ENCODE assay signal across 25 cellular contexts in the genomic region with DNA sequence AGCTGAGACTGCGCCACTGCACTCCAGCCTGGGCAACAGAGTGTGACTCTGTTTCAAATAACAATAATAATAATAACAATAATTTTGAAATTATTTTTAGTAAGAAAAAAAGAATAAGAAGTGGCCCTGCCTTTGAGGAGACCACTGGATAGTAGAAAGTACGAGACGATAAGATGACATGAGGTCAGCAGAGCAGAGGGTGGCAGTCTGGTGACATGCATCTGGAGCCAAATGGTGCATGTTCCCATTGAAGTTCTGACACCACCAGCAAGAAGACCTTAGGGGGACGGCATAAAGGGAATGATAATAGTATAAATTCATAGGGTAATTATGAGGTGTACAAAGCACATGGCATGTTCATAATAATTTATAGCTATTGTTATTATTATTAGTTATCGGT.
A peak's percentile ranks its signal among the peaks of the same experiment; 100 is the strongest.
DNase-seq lines count a peak whose midpoint lies in the region; ATAC-seq, FAIRE-seq and TF ChIP-seq lines count a peak whose summit lies in the region.
"Had no signal": no experiment of that assay in that cellular context is flagged by ENCODE, and none has a peak within 500 bp of the region (broad histone marks: within the 10 kb centered on the region; RNA-seq: fewer than 3 reads in every experiment).

No MANE protein-coding gene starts in this region.

- TF ChIP-seq RAD21 in Ishikawa (IDR thresholded peaks at IDR 0.05; ENCODE audit: low read depth) (peak; percentile 21; the same call in 1 of the 2 replicates), H1 (IDR thresholded peaks at IDR 0.05 in 1 of 2, conservative IDR thresholded peaks at IDR 0.05 in 1 of 2; ENCODE audit: low read depth in 2 of 2, low read length in 2 of 2) (peak; percentile 4 to 26; a peak in 1 of 4 replicates)

- no peak overlapping the region for H4K5ac ChIP-seq in H1 (ENCODE audit: insufficient read length, low read depth, low read length)

- no peak overlapping the region for H3K56ac ChIP-seq in H1 (replicated peaks; ENCODE audit: insufficient read length, low read depth, low read length)

- no peaks in the 10 kb centered on the region for H3K27me3 ChIP-seq in OCI-LY3 (ENCODE audit: low read depth, low read length)
- H3K27me3 ChIP-seq in H1 (replicated peaks in 1 of 4; ENCODE audit: control insufficient read depth in 3 of 4, extremely low read depth in 1 of 4, insufficient read depth in 3 of 4, low read length in 3 of 4): no peaks in the 10 kb centered on the region
- H3K27me3 ChIP-seq: BE2C; BLaER1 treated with 17β-estradiol and CSF1 and Interleukin-3, amounts not matched to agents 10 nM and 100 nM had no signal

- H2BK20ac ChIP-seq in H1 (ENCODE audit: low read length): no peak overlapping the region

- no peak overlapping the region for H3K4ac ChIP-seq in H1 (replicated peaks; ENCODE audit: insufficient read length, low read depth, low read length)

- no peaks in the 10 kb centered on the region for H3K27me3 Mint-ChIP-seq in type B pancreatic cell
- H3K27me3 Mint-ChIP-seq: CD4-positive, alpha-beta T cell had no signal

- H2AFZ ChIP-seq in OCI-LY3 (ENCODE audit: low read depth, low read length) (no peak overlapping the region), H1 (ENCODE audit: low read length) (no peak overlapping the region)
- H2AFZ ChIP-seq: GM23248 had no signal

- no peaks in the 10 kb centered on the region for H3K9me3 Mint-ChIP-seq in type B pancreatic cell
- H3K9me3 Mint-ChIP-seq: CD4-positive, alpha-beta T cell; CD8-positive, alpha-beta memory T cell had no signal

- H4K91ac ChIP-seq in H1 (replicated peaks; ENCODE audit: insufficient read length, low read length): no peak overlapping the region

- H3K23ac ChIP-seq in H1 (ENCODE audit: insufficient read length): no peak overlapping the region

- H3K9ac ChIP-seq in OCI-LY3 (ENCODE audit: low read length) (no peak overlapping the region), H1 (replicated peaks in 1 of 4; ENCODE audit: extremely low read depth in 1 of 4, low read depth in 3 of 4, low read length in 3 of 4) (no peak overlapping the region)
- H3K9ac ChIP-seq: BLaER1 treated with 17β-estradiol and CSF1 and Interleukin-3, amounts not matched to agents 10 nM and 100 nM; GM23248 had no signal

- H3K79me1 ChIP-seq in H1 (ENCODE audit: low read depth, low read length): no peaks in the 10 kb centered on the region

- H3K36me3 Mint-ChIP-seq in type B pancreatic cell: peaks cover 3% of the 10 kb centered on the region
- H3K36me3 Mint-ChIP-seq: CD14-positive monocyte; CD8-positive, alpha-beta memory T cell had no signal

- no peaks in the 10 kb centered on the region for H3K36me3 ChIP-seq in OCI-LY3 (replicated peaks; ENCODE audit: low read depth, low read length)
- no peaks in the 10 kb centered on the region for H3K36me3 ChIP-seq in H1 (ENCODE audit: control insufficient read depth in 2 of 4, insufficient read depth in 4 of 4, low read length in 3 of 4)
- H3K36me3 ChIP-seq: BE2C had no signal

- CTCF ChIA-PET in H1 (lab: Charles Lee; ENCODE audit: partially characterized antibody): no interaction called here

- H3K14ac ChIP-seq in H1 (ENCODE audit: insufficient read length): no peak overlapping the region

- no peak overlapping the region for H3K4me3 ChIP-seq in OCI-LY3 (ENCODE audit: low read length)
- H3K4me3 ChIP-seq in H1 (ENCODE audit: extremely low read depth in 1 of 4, insufficient read depth in 2 of 4, low read depth in 3 of 4, low read length in 4 of 4): no peak overlapping the region
- H3K4me3 ChIP-seq: A549; BLaER1 treated with 17β-estradiol and CSF1 and Interleukin-3, amounts not matched to agents 10 nM and 100 nM; GM12878; GM23248 had no signal

- no peaks in the 10 kb centered on the region; the same call in 1 of the 2 replicates for H3K23me2 ChIP-seq in H1 (ENCODE audit: low read depth, low read length)

- H3K27ac ChIP-seq in OCI-LY3 (ENCODE audit: low read length) (no peak overlapping the region), H1 (ENCODE audit: low read depth, low read length) (no peak overlapping the region)
- H3K27ac ChIP-seq: A549; BLaER1 treated with 17β-estradiol and CSF1 and Interleukin-3, amounts not matched to agents 10 nM and 100 nM; GM23248 had no signal

- peaks cover 11% of the 10 kb centered on the region for H3K4me1 Mint-ChIP-seq in type B pancreatic cell (ENCODE audit: unreplicated experiment)
- H3K4me1 Mint-ChIP-seq: CD8-positive, alpha-beta memory T cell had no signal

- TF ChIP-seq EP300 in Ishikawa (IDR thresholded peaks at IDR 0.05; ENCODE audit: borderline replicate concordance) (no peak), H1 (IDR thresholded peaks at IDR 0.05; ENCODE audit: borderline replicate concordance in 1 of 2, low read depth in 2 of 2, low read length in 2 of 2) (no peak)

- H3K4me1 ChIP-seq in OCI-LY3 (ENCODE audit: low read length) (peaks cover 49% of the 10 kb centered on the region), H1 (replicated peaks in 1 of 4; ENCODE audit: control insufficient read depth in 3 of 4, insufficient read depth in 4 of 4, low read length in 3 of 4) (peaks cover 0 to 4% (median 0%) of the 10 kb centered on the region in 4 experiments; a peak in 1 of 7 replicates)
- H3K4me1 ChIP-seq: A549 had no signal

- no peak overlapping the region for H4K8ac ChIP-seq in H1 (ENCODE audit: extremely low read depth, insufficient read depth, low read length)

- H3K4me3 Mint-ChIP-seq in type B pancreatic cell: no peak overlapping the region
- H3K4me3 Mint-ChIP-seq: CD14-positive monocyte; CD4-positive, alpha-beta T cell; CD8-positive, alpha-beta memory T cell; H9 had no signal

- H2BK5ac ChIP-seq in H1 (ENCODE audit: low read depth, low read length): no peak overlapping the region

- H3K27ac Mint-ChIP-seq in type B pancreatic cell: no peak overlapping the region
- H3K27ac Mint-ChIP-seq: CD14-positive monocyte; CD4-positive, alpha-beta T cell; H9 had no signal

- no peak overlapping the region for H2BK15ac ChIP-seq in H1 (ENCODE audit: low read length)

- ATAC-seq in HG02970 (IDR thresholded peaks at IDR 0.05; ENCODE audit: low FRiP score, unreplicated experiment): no peak
- ATAC-seq: A549, GM12878, HCT116 had no signal

- H3K18ac ChIP-seq in H1 (ENCODE audit: extremely low read depth, low read length): no peak overlapping the region

- TF ChIP-seq CTCF in OCI-LY3 (IDR thresholded peaks at IDR 0.05; ENCODE audit: low read depth, low read length) (0 out of 2 replicates have a peak, but pooled peaks have one; percentile 14), H1 (IDR thresholded peaks at IDR 0.05; ENCODE audit: control extremely low read depth in 1 of 3, insufficient read depth in 1 of 3, low read depth in 1 of 3, low read length in 3 of 3) (no peak), type B pancreatic cell (conservative IDR thresholded peaks at IDR 0.05) (no peak)

- no peak for FAIRE-seq in H1 (lab: Jason Lieb, UNC)
- FAIRE-seq: A549, D721Med, GM12878, GM19239 had no signal

- no peak overlapping the region for H2BK120ac ChIP-seq in H1 (replicated peaks; ENCODE audit: low read depth, low read length)

- no peaks in the 10 kb centered on the region for H4K20me1 ChIP-seq in OCI-LY3 (ENCODE audit: insufficient read depth, low read length)
- H4K20me1 ChIP-seq in H1 (replicated peaks in 1 of 2; ENCODE audit: control insufficient read depth in 1 of 2, insufficient read depth in 2 of 2, low read length in 2 of 2): no peaks in the 10 kb centered on the region
- H4K20me1 ChIP-seq: BLaER1 treated with 17β-estradiol and CSF1 and Interleukin-3, amounts not matched to agents 10 nM and 100 nM had no signal

- DNase-seq in H1 (ENCODE audit: low read depth in 1 of 2, low spot score in 2 of 2) (no peak), posterior cingulate gyrus (no peak), type B pancreatic cell (ENCODE audit: extremely low spot score, unreplicated experiment) (no peak)
- DNase-seq: 8988T; ACHN; AML-193; BE2C; CD4-positive, alpha-beta T cell; CD8-positive, alpha-beta memory T cell; DMS 273 treated with DMSO at 0.1 percent for 48 hours; DMS79; EL; GDM1; GM23248; H9 had no signal

- H3K9me3 ChIP-seq in OCI-LY3 (ENCODE audit: insufficient read depth, low read length) (no peaks in the 10 kb centered on the region), H1 (ENCODE audit: insufficient read depth in 2 of 2, low read depth in 1 of 2, low read length in 1 of 2) (no peaks in the 10 kb centered on the region)
- H3K9me3 ChIP-seq: A549, BE2C had no signal

- H3K4me2 ChIP-seq in OCI-LY3 (ENCODE audit: low read length) (no peak overlapping the region), H1 (ENCODE audit: insufficient read depth in 1 of 2, low read depth in 2 of 2, low read length in 2 of 2) (no peak overlapping the region)
- H3K4me2 ChIP-seq: A549; BLaER1 treated with 17β-estradiol and CSF1 and Interleukin-3, amounts not matched to agents 10 nM and 100 nM had no signal

- POLR2A ChIA-PET in H1 (lab: Charles Lee; ENCODE audit: partially characterized antibody): no interaction called here

- no peak overlapping the region for H2AK5ac ChIP-seq in H1 (ENCODE audit: low read depth, low read length)

- 93% methylated on average over 5 of the region's 5 CpGs; no CpG with 5 or more reads in 1 of the 2 experiments for WGBS in H1 (ENCODE audit: extremely low coverage in 1 of 2, insufficient coverage in 1 of 2, insufficient read length in 1 of 2, insufficient replicate concordance in 2 of 2, low coverage in 1 of 2, low lambda C conversion rate in 2 of 2, missing lambda C conversion rate in 1 of 2), 2 experiments

- H3K79me2 ChIP-seq in OCI-LY3 (ENCODE audit: low read length) (no peaks in the 10 kb centered on the region), H1 (ENCODE audit: control insufficient read depth in 1 of 2, insufficient read depth in 2 of 2, low read length in 2 of 2) (no peaks in the 10 kb centered on the region)

- intact Hi-C loops in posterior cingulate gyrus (cut with DNase I): no loop called here

- no peak overlapping the region for H2BK12ac ChIP-seq in H1 (ENCODE audit: low read depth, low read length)

- no peak for TF ChIP-seq POLR2A in H1 (IDR thresholded peaks at IDR 0.05; ENCODE audit: control extremely low read depth in 1 of 2, low read depth in 2 of 2, low read length in 2 of 2)

TF ChIP-seq in Ishikawa, 13 proteins besides CTCF, POLR2A, EP300 and RAD21 (continues in another document):
- TF ChIP-seq NFIC (IDR thresholded peaks at IDR 0.05): no peak
- TF ChIP-seq, protein P1, sequence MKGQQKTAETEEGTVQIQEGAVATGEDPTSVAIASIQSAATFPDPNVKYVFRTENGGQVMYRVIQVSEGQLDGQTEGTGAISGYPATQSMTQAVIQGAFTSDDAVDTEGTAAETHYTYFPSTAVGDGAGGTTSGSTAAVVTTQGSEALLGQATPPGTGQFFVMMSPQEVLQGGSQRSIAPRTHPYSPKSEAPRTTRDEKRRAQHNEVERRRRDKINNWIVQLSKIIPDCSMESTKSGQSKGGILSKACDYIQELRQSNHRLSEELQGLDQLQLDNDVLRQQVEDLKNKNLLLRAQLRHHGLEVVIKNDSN (IDR thresholded peaks at IDR 0.05): no peak

TF ChIP-seq in H1, 55 proteins besides CTCF, POLR2A, EP300 and RAD21 (continues in another document):
- TF ChIP-seq RFX5 (IDR thresholded peaks at IDR 0.05; ENCODE audit: borderline replicate concordance, low read depth, low read length): no peak
- TF ChIP-seq HDAC2 (IDR thresholded peaks at IDR 0.05; ENCODE audit: borderline replicate concordance in 1 of 2, low read depth in 2 of 2, low read length in 2 of 2): no peak
